Comparison of ENCODE assay signal across 24 cellular contexts in the genomic region with DNA sequence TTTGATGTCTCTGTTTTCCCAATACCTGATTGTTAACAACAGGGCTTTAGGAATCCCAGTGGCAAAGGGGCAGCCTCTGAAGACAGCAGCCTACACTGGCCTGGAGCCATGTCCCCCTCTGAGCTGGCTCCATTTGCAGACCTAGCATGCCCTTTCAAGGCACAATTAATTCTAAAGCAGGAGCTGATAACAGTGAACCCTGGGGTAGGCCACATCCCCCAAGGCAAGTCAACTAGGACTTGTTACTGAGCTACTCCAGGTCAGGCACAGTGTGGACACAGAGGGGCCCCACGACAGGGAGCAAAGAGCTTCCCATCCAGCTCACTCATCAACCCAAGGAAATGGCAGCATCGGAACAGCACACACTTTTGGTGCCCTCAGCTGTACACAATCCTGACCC. TPM values are rescaled to one million over a fixed set of nuclear protein-coding genes. Genes with fewer than 3 reads are reported as not detected.
"Had no signal": no experiment of that assay in that cellular context is flagged by ENCODE, and none has a peak within 500 bp of the region (broad histone marks: within the 10 kb centered on the region; RNA-seq: fewer than 3 reads in every experiment).

No MANE protein-coding gene starts in this region.

- ATAC-seq: activated CD8-positive, alpha-beta T cell treated with anti-CD3 and anti-CD28 coated beads for 36 hours; activated naive CD8-positive, alpha-beta T cell treated with anti-CD3 and anti-CD28 coated beads, Interleukin-2, amount 50 U/mL, for 24 hours; esophagus mucosa; mucosa of descending colon; pancreas; right lobe of liver; SK-N-SH treated with all-trans-retinoic acid at 6 μM for 48 hours; stimulated activated naive CD8-positive, alpha-beta T cell treated with anti-CD3 and anti-CD28 coated beads, Interleukin-15, amount 100 ng/mL, for 72 hours; T-cell had no signal

- H3K9me3 ChIP-seq: mucosa of descending colon, neutrophil, pancreas, right lobe of liver, upper lobe of left lung had no signal

- H3K27me3 Mint-ChIP-seq: activated naive CD8-positive, alpha-beta T cell treated with anti-CD3 and anti-CD28 coated beads, Interleukin-2, amount 50 U/mL, for 24 hours; activated T-cell treated with anti-CD3 and anti-CD28 coated beads, Interleukin-2, amount 50 U/mL, for 24 hours; stimulated activated naive CD8-positive, alpha-beta T cell treated with anti-CD3 and anti-CD28 coated beads, Interleukin-15, amount 100 ng/mL, for 72 hours had no signal

- H3K27ac ChIP-seq: hepatocyte, neutrophil, right lobe of liver, upper lobe of left lung had no signal

- H3K9me3 Mint-ChIP-seq: activated B cell treated with CpG ODN at 0.5 μM for 24 hours; activated CD8-positive, alpha-beta T cell treated with anti-CD3 and anti-CD28 coated beads for 36 hours; activated naive CD4-positive, alpha-beta T cell treated with anti-CD3 and anti-CD28 coated beads, Interleukin-2, amount 10 ng/mL, durations not matched to agents 7 days and 5 days; activated naive CD8-positive, alpha-beta T cell treated with anti-CD3 and anti-CD28 coated beads, Interleukin-2, amount 50 U/mL, for 24 hours; activated T-cell treated with anti-CD3 and anti-CD28 coated beads, Interleukin-2, amount 50 U/mL, for 24 hours had no signal

- H3K4me1 ChIP-seq: right lobe of liver had no signal

- H3K4me1 Mint-ChIP-seq: activated B cell treated with CpG ODN at 0.5 μM for 24 hours; activated naive CD4-positive, alpha-beta T cell treated with anti-CD3 and anti-CD28 coated beads, Interleukin-2, amount 10 ng/mL, durations not matched to agents 7 days and 5 days; activated naive CD8-positive, alpha-beta T cell treated with anti-CD3 and anti-CD28 coated beads, Interleukin-2, amount 50 U/mL, for 24 hours; naive B cell; T-cell had no signal

- H3K27ac Mint-ChIP-seq: activated B cell treated with CpG ODN at 0.5 μM for 24 hours; activated CD8-positive, alpha-beta T cell treated with anti-CD3 and anti-CD28 coated beads for 36 hours; activated naive CD4-positive, alpha-beta T cell treated with anti-CD3 and anti-CD28 coated beads, Interleukin-2, amount 10 ng/mL, durations not matched to agents 7 days and 5 days; activated naive CD8-positive, alpha-beta T cell treated with anti-CD3 and anti-CD28 coated beads, Interleukin-2, amount 50 U/mL, for 24 hours; activated T-cell treated with anti-CD3 and anti-CD28 coated beads, Interleukin-2, amount 50 U/mL, for 24 hours; stimulated activated naive CD8-positive, alpha-beta T cell treated with anti-CD3 and anti-CD28 coated beads, Interleukin-15, amount 100 ng/mL, for 72 hours; T-cell had no signal

- H3K27me3 ChIP-seq: hepatocyte, neutrophil, pancreas, right lobe of liver, upper lobe of left lung had no signal

- DNase-seq: activated B cell treated with CpG ODN at 0.5 μM for 24 hours; activated CD4-positive, alpha-beta T cell treated with anti-CD3 and anti-CD28 coated beads for 48 hours; activated CD8-positive, alpha-beta T cell treated with anti-CD3 and anti-CD28 coated beads for 36 hours; activated naive CD4-positive, alpha-beta T cell treated with anti-CD3 and anti-CD28 coated beads, Interleukin-2, amount 10 ng/mL, durations not matched to agents 7 days and 5 days; activated naive CD8-positive, alpha-beta T cell treated with anti-CD3 and anti-CD28 coated beads, Interleukin-2, amount 50 U/mL, for 24 hours; activated T-cell treated with anti-CD3 and anti-CD28 coated beads, Interleukin-2, amount 50 U/mL, for 24 hours; anterior cingulate cortex; cerebellar nuclear complex; effector CD4-positive, alpha-beta T cell; mucosa of descending colon; naive B cell; pancreas; small intestine; stimulated activated CD4-positive, alpha-beta T cell treated with anti-CD3 and anti-CD28 coated beads, Interleukin-15, amount 100 ng/mL, for 24 hours; stimulated activated CD4-positive, alpha-beta T cell treated with anti-CD3 and anti-CD28 coated beads, Interleukin-2, amount 100 ng/mL, for 48 hours; stimulated activated naive CD8-positive, alpha-beta T cell treated with anti-CD3 and anti-CD28 coated beads, Interleukin-15, amount 100 ng/mL, for 72 hours; T-cell; upper lobe of left lung had no signal

- H3K4me3 Mint-ChIP-seq: activated B cell treated with CpG ODN at 0.5 μM for 24 hours; activated CD8-positive, alpha-beta T cell treated with anti-CD3 and anti-CD28 coated beads for 36 hours; activated naive CD4-positive, alpha-beta T cell treated with anti-CD3 and anti-CD28 coated beads, Interleukin-2, amount 10 ng/mL, durations not matched to agents 7 days and 5 days; activated naive CD8-positive, alpha-beta T cell treated with anti-CD3 and anti-CD28 coated beads, Interleukin-2, amount 50 U/mL, for 24 hours; activated T-cell treated with anti-CD3 and anti-CD28 coated beads, Interleukin-2, amount 50 U/mL, for 24 hours; stimulated activated naive CD8-positive, alpha-beta T cell treated with anti-CD3 and anti-CD28 coated beads, Interleukin-15, amount 100 ng/mL, for 72 hours; T-cell had no signal

- H3K36me3 ChIP-seq: neutrophil, pancreas, right lobe of liver, upper lobe of left lung had no signal

- H3K36me3 Mint-ChIP-seq: activated naive CD4-positive, alpha-beta T cell treated with anti-CD3 and anti-CD28 coated beads, Interleukin-2, amount 10 ng/mL, durations not matched to agents 7 days and 5 days; naive B cell; T-cell had no signal

- H3K4me3 ChIP-seq: hepatocyte, mucosa of descending colon, pancreas, right lobe of liver, upper lobe of left lung had no signal

RNA-seq across cellular contexts. Expression of a gene that starts 51.9 kb away (rescaled TPM):
- total RNA-seq: activated B cell treated with CpG ODN at 0.5 μM for 24 hours; activated CD8-positive, alpha-beta T cell treated with anti-CD3 and anti-CD28 coated beads for 36 hours; esophagus mucosa; T-cell had no signal
- polyA plus RNA-seq: keratinocyte had no signal
